In genomic region chr6:124822118-124822746, GRCh38 we compare ENCODE assay signal across 1 cellular context.
TF ChIP-seq lines count a peak whose summit lies in the region.

No MANE protein-coding gene starts in this region.

TF ChIP-seq in HEK293, 187 proteins besides CTCF, POLR2A, EP300 and RAD21 (continued from another document):
- TF ChIP-seq, protein P1, sequence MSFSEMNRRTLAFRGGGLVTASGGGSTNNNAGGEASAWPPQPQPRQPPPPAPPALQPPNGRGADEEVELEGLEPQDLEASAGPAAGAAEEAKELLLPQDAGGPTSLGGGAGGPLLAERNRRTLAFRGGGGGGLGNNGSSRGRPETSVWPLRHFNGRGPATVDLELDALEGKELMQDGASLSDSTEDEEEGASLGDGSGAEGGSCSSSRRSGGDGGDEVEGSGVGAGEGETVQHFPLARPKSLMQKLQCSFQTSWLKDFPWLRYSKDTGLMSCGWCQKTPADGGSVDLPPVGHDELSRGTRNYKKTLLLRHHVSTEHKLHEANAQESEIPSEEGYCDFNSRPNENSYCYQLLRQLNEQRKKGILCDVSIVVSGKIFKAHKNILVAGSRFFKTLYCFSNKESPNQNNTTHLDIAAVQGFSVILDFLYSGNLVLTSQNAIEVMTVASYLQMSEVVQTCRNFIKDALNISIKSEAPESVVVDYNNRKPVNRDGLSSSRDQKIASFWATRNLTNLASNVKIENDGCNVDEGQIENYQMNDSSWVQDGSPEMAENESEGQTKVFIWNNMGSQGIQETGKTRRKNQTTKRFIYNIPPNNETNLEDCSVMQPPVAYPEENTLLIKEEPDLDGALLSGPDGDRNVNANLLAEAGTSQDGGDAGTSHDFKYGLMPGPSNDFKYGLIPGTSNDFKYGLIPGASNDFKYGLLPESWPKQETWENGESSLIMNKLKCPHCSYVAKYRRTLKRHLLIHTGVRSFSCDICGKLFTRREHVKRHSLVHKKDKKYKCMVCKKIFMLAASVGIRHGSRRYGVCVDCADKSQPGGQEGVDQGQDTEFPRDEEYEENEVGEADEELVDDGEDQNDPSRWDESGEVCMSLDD (tag by site-specific recombination; IDR thresholded peaks at IDR 0.05) = no peak
- TF ChIP-seq ZNF423 (tag by site-specific recombination; IDR thresholded peaks at IDR 0.05) = 0 out of 2 replicates have a peak, but pooled peaks have one; percentile 51
- TF ChIP-seq ZBTB7A (tag by site-specific recombination; IDR thresholded peaks at IDR 0.05; ENCODE audit: low read depth) = no peak
- no peak for TF ChIP-seq RBAK (tag by site-specific recombination; IDR thresholded peaks at IDR 0.05)
- TF ChIP-seq ZNF48 (tag by site-specific recombination; IDR thresholded peaks at IDR 0.05) = no peak
- TF ChIP-seq ZNF146 (tag by site-specific recombination; IDR thresholded peaks at IDR 0.05) = no peak
- TF ChIP-seq ZBTB48 (tag by site-specific recombination; IDR thresholded peaks at IDR 0.05) = no peak
- TF ChIP-seq, protein P2, sequence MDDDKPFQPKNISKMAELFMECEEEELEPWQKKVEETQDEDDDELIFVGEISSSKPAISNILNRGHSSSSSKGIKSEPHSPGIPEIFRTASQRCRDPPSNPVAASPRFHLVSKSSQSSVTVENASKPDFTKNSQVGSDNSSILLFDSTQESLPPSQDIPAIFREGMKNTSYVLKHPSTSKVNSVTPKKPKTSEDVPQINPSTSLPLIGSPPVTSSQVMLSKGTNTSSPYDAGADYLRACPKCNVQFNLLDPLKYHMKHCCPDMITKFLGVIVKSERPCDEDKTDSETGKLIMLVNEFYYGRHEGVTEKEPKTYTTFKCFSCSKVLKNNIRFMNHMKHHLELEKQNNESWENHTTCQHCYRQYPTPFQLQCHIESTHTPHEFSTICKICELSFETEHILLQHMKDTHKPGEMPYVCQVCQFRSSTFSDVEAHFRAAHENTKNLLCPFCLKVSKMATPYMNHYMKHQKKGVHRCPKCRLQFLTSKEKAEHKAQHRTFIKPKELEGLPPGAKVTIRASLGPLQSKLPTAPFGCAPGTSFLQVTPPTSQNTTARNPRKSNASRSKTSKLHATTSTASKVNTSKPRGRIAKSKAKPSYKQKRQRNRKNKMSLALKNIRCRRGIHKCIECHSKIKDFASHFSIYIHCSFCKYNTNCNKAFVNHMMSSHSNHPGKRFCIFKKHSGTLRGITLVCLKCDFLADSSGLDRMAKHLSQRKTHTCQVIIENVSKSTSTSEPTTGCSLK (tag by site-specific recombination; IDR thresholded peaks at IDR 0.05) = no peak
- TF ChIP-seq FEZF1 (tag by site-specific recombination; IDR thresholded peaks at IDR 0.05) = peak; percentile 100
- no peak for TF ChIP-seq ZNF221 (tag by site-specific recombination; IDR thresholded peaks at IDR 0.05; ENCODE audit: borderline replicate concordance)
- TF ChIP-seq ZNF114 (tag by site-specific recombination; IDR thresholded peaks at IDR 0.05) = no peak
- no peak for TF ChIP-seq SCRT2 (tag by site-specific recombination; IDR thresholded peaks at IDR 0.05)
- no peak for TF ChIP-seq KLF16 (tag by site-specific recombination; IDR thresholded peaks at IDR 0.05)
- no peak for TF ChIP-seq ZNF777 (tag by site-specific recombination; IDR thresholded peaks at IDR 0.05; ENCODE audit: borderline replicate concordance)
- no peak for TF ChIP-seq ZFP37 (tag by site-specific recombination; IDR thresholded peaks at IDR 0.05)
- TF ChIP-seq IKZF3 (tag by site-specific recombination; IDR thresholded peaks at IDR 0.05) = peak; percentile 89
TF ChIP-seq in HEK293: peak in this region for 37.
